In the genomic region with DNA sequence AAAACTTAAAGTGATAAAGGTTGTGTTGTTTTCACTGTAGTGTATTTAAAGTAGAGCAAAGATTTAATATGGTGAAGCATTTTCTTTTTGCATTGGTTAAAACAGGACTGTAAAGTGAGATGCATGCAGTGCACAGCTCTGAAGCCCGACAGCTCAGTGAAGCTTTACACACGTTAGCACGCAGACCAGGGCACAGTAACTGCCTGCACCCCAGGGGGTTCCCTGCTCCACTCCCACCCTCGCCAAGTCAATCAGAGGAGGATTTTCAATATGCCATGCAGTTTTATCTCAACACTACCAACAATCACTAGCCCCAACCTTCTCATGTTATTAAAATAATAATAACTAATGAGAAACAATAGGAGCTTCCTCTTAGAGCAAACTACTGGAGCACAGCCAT, we compare ENCODE assay signal across 20 cellular contexts. TPM values are rescaled to one million over a fixed set of nuclear protein-coding genes. Genes with fewer than 3 reads are reported as not detected.
DNase-seq lines count a peak whose midpoint lies in the region; ATAC-seq and TF ChIP-seq lines count a peak whose summit lies in the region.
"Had no signal": no experiment of that assay in that cellular context is flagged by ENCODE, and none has a peak within 500 bp of the region (broad histone marks: within the 10 kb centered on the region; RNA-seq: fewer than 3 reads in every experiment).

No MANE protein-coding gene starts in this region.

- H3K27ac Mint-ChIP-seq in HFFc6 = 0 out of 2 replicates have a peak overlapping the region, but pooled peaks have one; percentile 80
- peak overlapping the region; percentile 65 for H3K27ac Mint-ChIP-seq in central memory CD8-positive, alpha-beta T cell (ENCODE audit: low read depth)

- H3K9me3 ChIP-seq in A673 (ENCODE audit: low read depth, low read length, poor library complexity, severe bottlenecking) = no peaks in the 10 kb centered on the region
- H3K9me3 ChIP-seq: Caco-2 had no signal

- no peaks in the 10 kb centered on the region for H3K9me3 Mint-ChIP-seq in HFFc6
- H3K9me3 Mint-ChIP-seq in central memory CD8-positive, alpha-beta T cell = no peaks in the 10 kb centered on the region
- H3K9me3 Mint-ChIP-seq: CD4-positive, alpha-beta memory T cell had no signal

- H3K27me3 Mint-ChIP-seq in HFFc6 (ENCODE audit: insufficient read depth) = no peaks in the 10 kb centered on the region; the same call in 1 of the 2 replicates
- no peaks in the 10 kb centered on the region for H3K27me3 Mint-ChIP-seq in central memory CD8-positive, alpha-beta T cell
- H3K27me3 Mint-ChIP-seq: CD4-positive, alpha-beta memory T cell had no signal

- peak overlapping the region; percentile 3 for H3K27ac ChIP-seq in A673 (ENCODE audit: low read depth, low read length, poor library complexity, severe bottlenecking)
- H3K27ac ChIP-seq in RWPE1 = peak overlapping the region; percentile 74
- H3K27ac ChIP-seq: BLaER1, PC-9, SK-N-MC had no signal

- POLR2A ChIA-PET in A673 (lab: Charles Lee; ENCODE audit: low non-redundant PET) (no interaction called here), RWPE1 (lab: Yijun Ruan, JAX; ENCODE audit: low non-redundant PET) (no interaction called here)

- H3K4me3 ChIP-seq in A673 (ENCODE audit: low read depth, low read length, poor library complexity, severe bottlenecking) = no peak overlapping the region
- H3K4me3 ChIP-seq: BLaER1, PC-9, SK-N-MC had no signal

- H3K36me3 ChIP-seq in A673 (ENCODE audit: insufficient read depth, low read length, poor library complexity, severe bottlenecking) = no peaks in the 10 kb centered on the region

- H3K4me1 Mint-ChIP-seq in HFFc6 (ENCODE audit: low read depth) = peaks cover 42% of the 10 kb centered on the region
- H3K4me1 Mint-ChIP-seq in central memory CD8-positive, alpha-beta T cell = peaks cover 26% of the 10 kb centered on the region

- TF ChIP-seq CTCF in A673 (conservative IDR thresholded peaks at IDR 0.05; ENCODE audit: low read depth, low read length) (no peak), HFFc6 (IDR thresholded peaks at IDR 0.05) (no peak), RWPE1 (conservative IDR thresholded peaks at IDR 0.05; ENCODE audit: low read depth) (no peak)

- ATAC-seq in central memory CD8-positive, alpha-beta T cell (replicated peaks; ENCODE audit: extremely low read depth, poor library complexity, severe bottlenecking) = no peak
- no peak for ATAC-seq in Right ventricle myocardium inferior
- no peak for ATAC-seq in HG03460 (IDR thresholded peaks at IDR 0.05; ENCODE audit: unreplicated experiment)

- peaks cover 16% of the 10 kb centered on the region for H3K36me3 Mint-ChIP-seq in HFFc6 (ENCODE audit: low read depth)
- H3K36me3 Mint-ChIP-seq in central memory CD8-positive, alpha-beta T cell (ENCODE audit: insufficient read depth) = peaks cover 28% of the 10 kb centered on the region

- BruUV-seq in A673 (replicated peaks; lab: Mats Ljungman, UMichigan) = no TSS peak

- DNase-seq in A673 (ENCODE audit: low spot score) = no peak
- no peak for DNase-seq in HFFc6
- no peak for DNase-seq in RWPE1 (ENCODE audit: low spot score)
- no peak for DNase-seq in central memory CD8-positive, alpha-beta T cell (ENCODE audit: low spot score in 2 of 2)
- no peak for DNase-seq in DMS 273 treated with DMSO at 0.1 percent for 48 hours (lab: John Stamatoyannopoulos, UW)
- DNase-seq in Right ventricle myocardium inferior (ENCODE audit: missing footprints) = no peak
- no peak for DNase-seq in NCI-H69 (lab: John Stamatoyannopoulos, UW)
- DNase-seq: Caco-2; CD4-positive, alpha-beta memory T cell; Karpas-422; NCI-H1105 treated with DMSO at 0.1 percent for 48 hours; NCI-H2029; NCI-H446 treated with DMSO at 0.1 percent for 48 hours; NCI-H526; PC-9 had no signal

- H3K27me3 ChIP-seq in A673 (replicated peaks; ENCODE audit: insufficient read depth, low read depth, low read length, poor library complexity) = no peaks in the 10 kb centered on the region
- H3K27me3 ChIP-seq: BLaER1 had no signal

- H3K4me1 ChIP-seq in A673 (ENCODE audit: insufficient read depth, low read length, poor library complexity, severe bottlenecking) = peaks cover 11% of the 10 kb centered on the region

- H3K4me3 Mint-ChIP-seq in HFFc6 = no peak overlapping the region
- no peak overlapping the region for H3K4me3 Mint-ChIP-seq in central memory CD8-positive, alpha-beta T cell
- H3K4me3 Mint-ChIP-seq: CD4-positive, alpha-beta memory T cell had no signal

- intact Hi-C loops in A673 (cut with micrococcal nuclease; ENCODE audit: unreplicated experiment) (loop anchor here (2.0 to 10.0 kb wide), 3 partner anchors 58 to 356 kb away; no protein-coding TSS in a partner anchor), Right ventricle myocardium inferior (cut with DNase I) (no loop called here)

- CTCF ChIA-PET in A673 (lab: Charles Lee) (interaction anchor here (0.6 kb wide), 2 partner anchors 12 to 60 kb away, joined by 3 to 9 read pairs; no protein-coding TSS in a partner anchor), RWPE1 (lab: Yijun Ruan, JAX) (interaction anchor here (0.6 kb wide), 2 partner anchors 105 to 357 kb away, joined by 3 read pairs; no protein-coding TSS in a partner anchor)

RNA-seq across cellular contexts. Expression of gene BCL2L10, which starts 28.1 kb away (rescaled TPM):
- total RNA-seq in A673 (2021) = 0.24 TPM in 1 of 2 replicates, not detected in the other
- total RNA-seq in HFFc6 (2021; fragmentation: NEBNext Ultra II Directional; extraction: Animal tissue kit (Norgen Biotek cat#: 25700)) = under 1 TPM in 2 of 6 experiments, not detected in 4; 0.25 to 0.30 TPM
- not detected for total RNA-seq in Right ventricle myocardium inferior
- total RNA-seq: A172; T-helper 1 cell treated with Interleukin-12 subunit alpha and Interleukin-12 subunit beta and Interleukin-4 antibody, amounts not matched to agents 30 ng/mL and 1 ng/mL, for 36 hours had no signal

RNA-seq across cellular contexts. Expression of gene GNB5, which starts 50.5 kb away (rescaled TPM):
- total RNA-seq in A673 (2021) (22.8 and 23.3 TPM in 2 replicates), Right ventricle myocardium inferior (10.6 TPM)
- 10 to 100 TPM; 24.1 to 37.1 (median 33.0) TPM for total RNA-seq in HFFc6 (2021; fragmentation: NEBNext Ultra II Directional; extraction: Animal tissue kit (Norgen Biotek cat#: 25700))
